26 cellular contexts compared by ENCODE assay signal in the genomic region with DNA sequence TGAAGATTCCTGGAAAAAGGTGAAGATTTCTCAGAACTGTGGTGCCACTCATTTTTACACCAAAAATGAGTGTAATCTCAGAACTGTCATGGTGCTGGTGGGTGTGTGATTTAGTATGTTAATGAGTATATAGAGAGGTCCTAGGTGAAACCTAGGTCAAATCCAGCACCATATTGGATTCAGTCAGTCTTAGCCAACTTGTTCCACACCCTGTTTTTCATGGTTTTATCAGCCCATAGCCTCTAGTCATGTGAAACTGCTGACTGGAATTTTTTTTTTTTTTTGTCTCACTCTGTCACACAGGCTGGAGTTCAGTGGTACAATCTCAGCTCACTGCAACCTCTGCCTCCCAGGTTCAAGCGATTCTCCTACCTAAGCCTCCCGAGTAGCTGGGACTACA.
"Had no signal": no experiment of that assay in that cellular context is flagged by ENCODE, and none has a peak within 500 bp of the region (broad histone marks: within the 10 kb centered on the region; RNA-seq: fewer than 3 reads in every experiment).

No MANE protein-coding gene starts in this region.

- DNase-seq: natural killer cell; occipital lobe; ovary; posterior cingulate gyrus; psoas muscle; right cardiac atrium; right lobe of liver; sigmoid colon; small intestine; stimulated activated CD4-positive, alpha-beta T cell treated with anti-CD3 and anti-CD28 coated beads, Interleukin-15, amount 100 ng/mL, for 24 hours; stimulated activated CD4-positive, alpha-beta T cell treated with anti-CD3 and anti-CD28 coated beads, Interleukin-2, amount 100 ng/mL, for 24 hours; stimulated activated CD4-positive, alpha-beta T cell treated with anti-CD3 and anti-CD28 coated beads, Interleukin-2, amount 100 ng/mL, for 48 hours; stimulated activated CD4-positive, alpha-beta T cell treated with anti-CD3 and anti-CD28 coated beads, Interleukin-4, amount 100 ng/mL, for 24 hours; stimulated activated naive CD4-positive, alpha-beta T cell; stimulated activated naive CD8-positive, alpha-beta T cell treated with anti-CD3 and anti-CD28 coated beads, Interleukin-15, amount 100 ng/mL, for 72 hours; stimulated activated naive CD8-positive, alpha-beta T cell treated with anti-CD3 and anti-CD28 coated beads, Interleukin-15, Interleukin-2, amounts not matched to agents 100 U/mL and 50 U/mL, for 24 hours; substantia nigra; testis; tibial artery; transverse colon had no signal

- H3K4me3 ChIP-seq: neural progenitor cell, ovary, psoas muscle, right lobe of liver, sigmoid colon, suprapubic skin, testis, tibial artery, transverse colon, vagina had no signal

- H3K4me2 ChIP-seq: neural progenitor cell had no signal

- H3K9me3 ChIP-seq: ovary, right lobe of liver, sigmoid colon, suprapubic skin, testis, transverse colon, vagina had no signal

- FAIRE-seq: small intestine, urothelium cell line had no signal

- H3K79me2 ChIP-seq: parathyroid adenoma had no signal

- H3K4me1 ChIP-seq: neural progenitor cell, parathyroid adenoma, psoas muscle, right lobe of liver, sigmoid colon, suprapubic skin, testis, tibial artery, transverse colon, vagina had no signal

- H3K9ac ChIP-seq: neural progenitor cell, parathyroid adenoma had no signal

- ATAC-seq: natural killer cell; psoas muscle; right cardiac atrium; right lobe of liver; stimulated activated memory B cell treated with anti-CD40 and anti-IgM and Interleukin-4, amounts not matched to agents 10 μg/mL and 1 μg/mL and 100 μg/mL, for 72 hours; stimulated activated naive CD8-positive, alpha-beta T cell treated with anti-CD3 and anti-CD28 coated beads, Interleukin-15, amount 100 ng/mL, for 72 hours; stimulated activated naive CD8-positive, alpha-beta T cell treated with anti-CD3 and anti-CD28 coated beads, Interleukin-15, Interleukin-2, amounts not matched to agents 100 U/mL and 50 U/mL, for 24 hours had no signal

- H3K36me3 ChIP-seq: neural progenitor cell, ovary, right lobe of liver, sigmoid colon, suprapubic skin, transverse colon, vagina had no signal

- H3K27ac ChIP-seq: neural progenitor cell, ovary, parathyroid adenoma, psoas muscle, right lobe of liver, sigmoid colon, suprapubic skin, testis, tibial artery, transverse colon, vagina had no signal

- H2AFZ ChIP-seq: neural progenitor cell, parathyroid adenoma had no signal

- H3K27me3 ChIP-seq: neural progenitor cell, ovary, right lobe of liver, sigmoid colon, suprapubic skin, testis, tibial artery, transverse colon, vagina had no signal
